Comparison of ENCODE assay signal across 12 cellular contexts in the genomic region with DNA sequence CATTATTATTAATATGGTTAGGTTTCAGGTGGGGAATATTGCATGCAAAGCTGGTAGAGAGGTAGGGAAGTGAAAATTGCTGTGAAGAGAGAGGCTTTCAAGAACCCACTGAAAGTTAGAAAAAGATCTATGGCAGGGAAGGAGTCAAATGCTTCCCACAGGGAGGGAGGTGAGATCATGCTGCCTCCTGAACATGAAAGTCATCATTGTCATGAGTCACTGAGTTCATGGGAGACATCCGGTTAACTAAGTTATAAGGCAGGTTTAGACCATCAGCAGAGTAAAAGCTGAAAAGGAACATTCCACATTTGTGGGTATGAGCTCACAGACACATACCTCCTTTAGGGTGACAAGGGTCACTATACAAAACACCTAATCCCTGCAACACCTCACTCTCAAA. TPM values are rescaled to one million over a fixed set of nuclear protein-coding genes. Genes with fewer than 3 reads are reported as not detected.
DNase-seq lines count a peak whose midpoint lies in the region; ATAC-seq and TF ChIP-seq lines count a peak whose summit lies in the region.
"Had no signal": no experiment of that assay in that cellular context is flagged by ENCODE, and none has a peak within 500 bp of the region (broad histone marks: within the 10 kb centered on the region; RNA-seq: fewer than 3 reads in every experiment).

No MANE protein-coding gene starts in this region.

- H3K27me3 ChIP-seq in heart right ventricle (no peaks in the 10 kb centered on the region), left ventricle myocardium inferior (ENCODE audit: low read depth) (no peaks in the 10 kb centered on the region), uterus (no peaks in the 10 kb centered on the region), colonic mucosa (no peaks in the 10 kb centered on the region)
- H3K27me3 ChIP-seq: BLaER1 treated with 17β-estradiol and CSF1 and Interleukin-3, amounts not matched to agents 10 nM and 100 nM; sigmoid colon had no signal

- WGBS in heart right ventricle, 2 donors = 50 to 52% methylated on average over 1 of the region's 1 CpG

- H3K36me3 ChIP-seq in heart right ventricle (peaks cover 0 to 10% (median 0%) of the 10 kb centered on the region in 9 donors), left ventricle myocardium inferior (no peaks in the 10 kb centered on the region), uterus (no peaks in the 10 kb centered on the region), colonic mucosa (no peaks in the 10 kb centered on the region)
- H3K36me3 ChIP-seq: sigmoid colon had no signal

- no peak for DNase-seq in heart right ventricle
- no peak for DNase-seq in left ventricle myocardium inferior
- DNase-seq in RKO (ENCODE audit: low spot score) = peak; percentile 98
- DNase-seq in fibroblast of villous mesenchyme (ENCODE audit: low read depth) = peak; percentile 81
- DNase-seq in uterus = peak in 1 of 2 donors; percentile 32
- DNase-seq in activated CD4-positive, alpha-beta T cell treated with anti-CD3 and anti-CD28 coated beads, Interleukin-2, amount 50 U/mL, for 48 hours = no peak
- no peak for DNase-seq in colonic mucosa
- DNase-seq: activated CD8-positive, alpha-beta memory T cell treated with anti-CD3 and anti-CD28 coated beads for 24 hours; NCI-H2107; sigmoid colon had no signal

- TF ChIP-seq POLR2A in uterus (IDR thresholded peaks at IDR 0.05) = no peak

- peak in 6 of 8 donors; percentile 11 to 74 (median 46) for ATAC-seq in heart right ventricle
- ATAC-seq in HG03175 (IDR thresholded peaks at IDR 0.05; ENCODE audit: unreplicated experiment) = no peak

- H3K9me3 ChIP-seq in heart right ventricle (peaks cover 0 to 5% (median 0%) of the 10 kb centered on the region in 11 donors), left ventricle myocardium inferior (replicated peaks) (no peaks in the 10 kb centered on the region), uterus (no peaks in the 10 kb centered on the region), colonic mucosa (no peaks in the 10 kb centered on the region)
- H3K9me3 ChIP-seq: sigmoid colon had no signal

- intact Hi-C loops in heart right ventricle (cut with DNase I) (loop anchor here in 1 of 10 donors (2.0 kb wide), 1 partner anchor 32 kb away; no protein-coding TSS in a partner anchor), left ventricle myocardium inferior (cut with micrococcal nuclease) (no loop called here), uterus (cut with DNase I; ENCODE audit: low total_unique reads) (no loop called here), colonic mucosa (cut with DNase I) (no loop called here)

- H3K4me1 ChIP-seq in heart right ventricle (peaks cover 0 to 30% (median 13%) of the 10 kb centered on the region in 9 donors), left ventricle myocardium inferior (peaks cover 34% of the 10 kb centered on the region), uterus (peaks cover 0 to 12% of the 10 kb centered on the region in 2 donors), colonic mucosa (no peaks in the 10 kb centered on the region)

- H3K27ac ChIP-seq in heart right ventricle = peak overlapping the region in 4 of 10 donors; percentile 3 to 62 (median 58)
- no peak overlapping the region for H3K27ac ChIP-seq in left ventricle myocardium inferior (replicated peaks)
- peak overlapping the region; percentile 70 to 72 for H3K27ac ChIP-seq in uterus
- no peak overlapping the region for H3K27ac ChIP-seq in colonic mucosa
- H3K27ac ChIP-seq: BLaER1 treated with 17β-estradiol and CSF1 and Interleukin-3, amounts not matched to agents 10 nM and 100 nM had no signal

- TF ChIP-seq CTCF in heart right ventricle (IDR thresholded peaks at IDR 0.05) = no peak
- no peak for TF ChIP-seq CTCF in left ventricle myocardium inferior (IDR thresholded peaks at IDR 0.05; ENCODE audit: borderline replicate concordance)
- no peak for TF ChIP-seq CTCF in fibroblast of villous mesenchyme (IDR thresholded peaks at IDR 0.05; ENCODE audit: insufficient read depth, low read depth, low read length)
- TF ChIP-seq CTCF in uterus (IDR thresholded peaks at IDR 0.05) = no peak
- TF ChIP-seq CTCF in colonic mucosa (IDR thresholded peaks at IDR 0.05) = no peak

- no peak overlapping the region for H3K4me3 ChIP-seq in heart right ventricle
- H3K4me3 ChIP-seq in left ventricle myocardium inferior = no peak overlapping the region
- no peak overlapping the region for H3K4me3 ChIP-seq in fibroblast of villous mesenchyme (ENCODE audit: low read depth, low read length)
- no peak overlapping the region for H3K4me3 ChIP-seq in uterus
- no peak overlapping the region for H3K4me3 ChIP-seq in colonic mucosa
- H3K4me3 ChIP-seq: BLaER1 treated with 17β-estradiol and CSF1 and Interleukin-3, amounts not matched to agents 10 nM and 100 nM; sigmoid colon had no signal

- no peak overlapping the region for H3K9ac ChIP-seq in colonic mucosa (ENCODE audit: low read depth in 2 of 2, low read length in 2 of 2)
- H3K9ac ChIP-seq: BLaER1 treated with 17β-estradiol and CSF1 and Interleukin-3, amounts not matched to agents 10 nM and 100 nM had no signal

RNA-seq across cellular contexts. Expression of a gene that starts 16.2 kb away (rescaled TPM):
- total RNA-seq in heart right ventricle = 100 to 1,000 TPM in 2 of 10 donors, 10 to 100 TPM in 8; 79.0 to 122 (median 88.5) TPM
- 100 to 1,000 TPM in 1 of 2 donors, 10 to 100 TPM in 1; 39.1 to 168 TPM for polyA plus RNA-seq in heart right ventricle
- 102 TPM for total RNA-seq in left ventricle myocardium inferior
- total RNA-seq in fibroblast of villous mesenchyme = 14.5 and 15.5 TPM in 2 replicates
- total RNA-seq in uterus = 10 to 100 TPM in 2 of 4 donors, 1 to 10 TPM in 2; 2.8 to 31.5 (median 12.4) TPM
- 10 to 100 TPM; 20.9 to 22.9 TPM for total RNA-seq in colonic mucosa

Comparison
In these comparisons a context has a peak if more than half of its experiments do, and no peak if none do; other contexts are left out.
1. DNase-seq: peak in RKO (single experiment) and fibroblast of villous mesenchyme (single experiment); none in heart right ventricle (0 of 2), left ventricle myocardium inferior (single experiment), activated CD4-positive, alpha-beta T cell treated with anti-CD3 and anti-CD28 coated beads, Interleukin-2, amount 50 U/mL, for 48 hours (0 of 2) and colonic mucosa (single experiment).
2. H3K27ac ChIP-seq: peak in uterus (2 of 2); none in left ventricle myocardium inferior (single experiment) and colonic mucosa (single experiment).